Comparison of ENCODE assay signal across 1 cellular context in the genomic region with DNA sequence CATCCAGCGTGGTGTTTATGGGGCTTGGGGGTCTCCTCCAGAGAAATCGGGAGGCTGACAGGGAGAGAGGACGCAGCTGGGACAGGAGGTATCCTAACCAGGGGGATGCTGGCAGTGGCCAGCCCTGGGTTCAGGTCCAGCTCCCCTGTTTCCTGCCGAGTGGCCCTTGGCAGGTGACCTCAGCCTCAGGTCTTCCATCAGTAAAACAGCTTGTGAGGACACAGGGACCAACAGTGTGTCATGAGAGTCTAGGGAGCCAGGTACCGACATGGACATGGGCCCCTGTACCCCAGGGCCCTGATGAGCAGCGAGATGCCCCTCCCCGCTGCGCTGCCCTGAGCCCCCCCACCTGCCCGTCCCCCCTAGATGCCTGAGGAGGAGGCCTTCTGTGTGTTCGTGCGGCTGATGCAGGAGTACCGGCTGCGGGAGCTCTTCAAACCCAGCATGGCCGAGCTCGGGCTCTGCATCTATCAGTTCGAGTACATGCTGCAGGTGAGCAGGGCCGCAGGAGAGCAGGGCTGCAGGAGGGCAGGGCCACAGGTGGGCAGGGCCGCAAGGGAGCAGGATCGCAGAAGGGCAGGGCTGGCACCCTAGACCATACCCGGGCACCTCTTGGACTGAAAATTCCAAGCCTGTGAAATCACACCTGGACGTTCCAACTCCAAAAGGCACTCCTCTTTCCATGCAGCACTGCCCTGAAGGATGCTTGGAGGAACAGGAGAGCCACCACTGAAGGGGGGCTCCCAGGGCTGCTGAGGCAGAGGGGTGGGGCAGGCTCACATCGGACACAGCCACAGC.
TF ChIP-seq lines count a peak whose summit lies in the region.

No MANE protein-coding gene starts in this region.

TF ChIP-seq in SK-N-SH treated with all-trans-retinoic acid at 6 μM for 48 hours, 23 proteins besides CTCF, POLR2A, EP300 and RAD21:
- TF ChIP-seq, protein P1, sequence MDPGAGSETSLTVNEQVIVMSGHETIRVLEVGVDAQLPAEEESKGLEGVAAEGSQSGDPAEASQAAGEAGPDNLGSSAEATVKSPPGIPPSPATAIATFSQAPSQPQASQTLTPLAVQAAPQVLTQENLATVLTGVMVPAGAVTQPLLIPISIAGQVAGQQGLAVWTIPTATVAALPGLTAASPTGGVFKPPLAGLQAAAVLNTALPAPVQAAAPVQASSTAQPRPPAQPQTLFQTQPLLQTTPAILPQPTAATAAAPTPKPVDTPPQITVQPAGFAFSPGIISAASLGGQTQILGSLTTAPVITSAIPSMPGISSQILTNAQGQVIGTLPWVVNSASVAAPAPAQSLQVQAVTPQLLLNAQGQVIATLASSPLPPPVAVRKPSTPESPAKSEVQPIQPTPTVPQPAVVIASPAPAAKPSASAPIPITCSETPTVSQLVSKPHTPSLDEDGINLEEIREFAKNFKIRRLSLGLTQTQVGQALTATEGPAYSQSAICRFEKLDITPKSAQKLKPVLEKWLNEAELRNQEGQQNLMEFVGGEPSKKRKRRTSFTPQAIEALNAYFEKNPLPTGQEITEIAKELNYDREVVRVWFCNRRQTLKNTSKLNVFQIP (CRISPR knock-in tag; IDR thresholded peaks at IDR 0.05; ENCODE audit: borderline replicate concordance, low read depth): no peak
- TF ChIP-seq CSDC2 (CRISPR knock-in tag; IDR thresholded peaks at IDR 0.05): no peak
- TF ChIP-seq, protein P2, sequence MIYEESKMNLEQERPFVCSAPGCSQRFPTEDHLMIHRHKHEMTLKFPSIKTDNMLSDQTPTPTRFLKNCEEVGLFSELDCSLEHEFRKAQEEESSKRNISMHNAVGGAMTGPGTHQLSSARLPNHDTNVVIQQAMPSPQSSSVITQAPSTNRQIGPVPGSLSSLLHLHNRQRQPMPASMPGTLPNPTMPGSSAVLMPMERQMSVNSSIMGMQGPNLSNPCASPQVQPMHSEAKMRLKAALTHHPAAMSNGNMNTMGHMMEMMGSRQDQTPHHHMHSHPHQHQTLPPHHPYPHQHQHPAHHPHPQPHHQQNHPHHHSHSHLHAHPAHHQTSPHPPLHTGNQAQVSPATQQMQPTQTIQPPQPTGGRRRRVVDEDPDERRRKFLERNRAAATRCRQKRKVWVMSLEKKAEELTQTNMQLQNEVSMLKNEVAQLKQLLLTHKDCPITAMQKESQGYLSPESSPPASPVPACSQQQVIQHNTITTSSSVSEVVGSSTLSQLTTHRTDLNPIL (CRISPR knock-in tag; IDR thresholded peaks at IDR 0.05; ENCODE audit: low read depth): no peak
- no peak for TF ChIP-seq GLIS3 (CRISPR knock-in tag; IDR thresholded peaks at IDR 0.05)
